8 cellular contexts compared by ENCODE assay signal in genomic region chr6:90103056-90103793, GRCh38.
DNase-seq lines count a peak whose midpoint lies in the region; ATAC-seq lines count a peak whose summit lies in the region.

No MANE protein-coding gene starts in this region.

- H3K4me3 ChIP-seq in SJCRH30 = no peak overlapping the region

- peak; percentile 75 for ATAC-seq in activated CD8-positive, alpha-beta memory T cell treated with anti-CD3 and anti-CD28 coated beads, Interleukin-2, amount 10 ng/mL, durations not matched to agents 7 days and 5 days
- ATAC-seq in HG02943 (IDR thresholded peaks at IDR 0.05; ENCODE audit: low read depth, unreplicated experiment) (peak; percentile 55), T-cell (replicated peaks in 1 of 4) (peak in 3 of 4 experiments; percentile 54 to 66 (median 61))
- no peak for ATAC-seq in naive thymus-derived CD8-positive, alpha-beta T cell

- CTCF ChIA-PET in activated CD8-positive, alpha-beta memory T cell treated with anti-CD3 and anti-CD28 coated beads, Interleukin-2, amount 10 ng/mL, durations not matched to agents 7 days and 5 days (lab: Charles Lee) = interaction anchor here (1.0 to 1.6 kb wide), 2 partner anchors 163 to 181 kb away, joined by 3 read pairs; no protein-coding TSS in a partner anchor
- CTCF ChIA-PET in T-cell (lab: Charles Lee) = no interaction called here

- H3K4me1 Mint-ChIP-seq in activated CD8-positive, alpha-beta memory T cell treated with anti-CD3 and anti-CD28 coated beads, Interleukin-2, amount 10 ng/mL, durations not matched to agents 7 days and 5 days = peaks cover 62% of the 10 kb centered on the region
- peaks cover 76 to 79% (median 78%) of the 10 kb centered on the region in 3 donors for H3K4me1 Mint-ChIP-seq in T-cell
- peaks cover 29 to 90% (median 84%) of the 10 kb centered on the region in 4 donors for H3K4me1 Mint-ChIP-seq in naive thymus-derived CD8-positive, alpha-beta T cell

- H3K27ac ChIP-seq in SJCRH30 = no peak overlapping the region

- H3K27me3 ChIP-seq in SJCRH30 = no peaks in the 10 kb centered on the region

- peaks cover 8% of the 10 kb centered on the region for H3K4me1 ChIP-seq in SJCRH30

- H3K4me3 Mint-ChIP-seq in activated CD8-positive, alpha-beta memory T cell treated with anti-CD3 and anti-CD28 coated beads, Interleukin-2, amount 10 ng/mL, durations not matched to agents 7 days and 5 days = peak overlapping the region; percentile 65
- peak overlapping the region; percentile 74 to 79 (median 78) for H3K4me3 Mint-ChIP-seq in T-cell
- H3K4me3 Mint-ChIP-seq in naive thymus-derived CD8-positive, alpha-beta T cell = peak overlapping the region in 7 of 10 donors; percentile 1 to 71 (median 48)

- peaks cover 8% of the 10 kb centered on the region for H3K9me3 Mint-ChIP-seq in activated CD8-positive, alpha-beta memory T cell treated with anti-CD3 and anti-CD28 coated beads, Interleukin-2, amount 10 ng/mL, durations not matched to agents 7 days and 5 days (ENCODE audit: low read depth)
- H3K9me3 Mint-ChIP-seq in T-cell = no peaks in the 10 kb centered on the region
- H3K9me3 Mint-ChIP-seq in naive thymus-derived CD8-positive, alpha-beta T cell = no peaks in the 10 kb centered on the region

- H3K27ac Mint-ChIP-seq in activated CD8-positive, alpha-beta memory T cell treated with anti-CD3 and anti-CD28 coated beads, Interleukin-2, amount 10 ng/mL, durations not matched to agents 7 days and 5 days = peak overlapping the region; percentile 69
- peak overlapping the region; percentile 81 to 90 for H3K27ac Mint-ChIP-seq in T-cell
- peak overlapping the region in 8 of 10 donors; percentile 38 to 82 (median 63) for H3K27ac Mint-ChIP-seq in naive thymus-derived CD8-positive, alpha-beta T cell

- H3K9me3 ChIP-seq in SJCRH30 (replicated peaks) = no peaks in the 10 kb centered on the region; the same call in 1 of the 2 replicates

- peaks cover 23% of the 10 kb centered on the region for H3K36me3 Mint-ChIP-seq in activated CD8-positive, alpha-beta memory T cell treated with anti-CD3 and anti-CD28 coated beads, Interleukin-2, amount 10 ng/mL, durations not matched to agents 7 days and 5 days
- peaks cover 18% of the 10 kb centered on the region for H3K36me3 Mint-ChIP-seq in T-cell
- H3K36me3 Mint-ChIP-seq in naive thymus-derived CD8-positive, alpha-beta T cell = peaks cover 6 to 25% (median 17%) of the 10 kb centered on the region in 3 donors

- POLR2A ChIA-PET in T-cell (lab: Charles Lee) = no interaction called here
- POLR2A ChIA-PET in naive thymus-derived CD8-positive, alpha-beta T cell (lab: Charles Lee) = no interaction called here

- H3K36me3 ChIP-seq in SJCRH30 = no peaks in the 10 kb centered on the region

- peak; percentile 77 for DNase-seq in activated CD8-positive, alpha-beta memory T cell treated with anti-CD3 and anti-CD28 coated beads, Interleukin-2, amount 10 ng/mL, durations not matched to agents 7 days and 5 days
- DNase-seq in activated CD8-positive, alpha-beta memory T cell treated with anti-CD3 and anti-CD28 coated beads for 24 hours = no peak
- peak in 3 of 34 experiments; percentile 15 to 25 (median 20) for DNase-seq in T-cell
- no peak for DNase-seq in naive thymus-derived CD8-positive, alpha-beta T cell
- no peak for DNase-seq in SJCRH30
- DNase-seq in occipital lobe (lab: John Stamatoyannopoulos, UW) = no peak
- no peak for DNase-seq in cerebellar nuclear complex (lab: John Stamatoyannopoulos, UW)

- H3K27me3 Mint-ChIP-seq in activated CD8-positive, alpha-beta memory T cell treated with anti-CD3 and anti-CD28 coated beads, Interleukin-2, amount 10 ng/mL, durations not matched to agents 7 days and 5 days = peaks cover 26% of the 10 kb centered on the region
- H3K27me3 Mint-ChIP-seq in T-cell = no peaks in the 10 kb centered on the region
- no peaks in the 10 kb centered on the region for H3K27me3 Mint-ChIP-seq in naive thymus-derived CD8-positive, alpha-beta T cell

Comparison
In these comparisons a context has a peak if more than half of its experiments do, and no peak if none do; other contexts are left out.
1. ATAC-seq: peak in activated CD8-positive, alpha-beta memory T cell treated with anti-CD3 and anti-CD28 coated beads, Interleukin-2, amount 10 ng/mL, durations not matched to agents 7 days and 5 days (single experiment), HG02943 (single experiment) and T-cell (3 of 4); none in naive thymus-derived CD8-positive, alpha-beta T cell (0 of 2).
2. Peak in every context shown above with its lines, with median percentiles within 50 percentile points of each other: H3K27ac Mint-ChIP-seq and H3K4me3 Mint-ChIP-seq.